ENCODE assay signal across 3 cellular contexts in the genomic region with DNA sequence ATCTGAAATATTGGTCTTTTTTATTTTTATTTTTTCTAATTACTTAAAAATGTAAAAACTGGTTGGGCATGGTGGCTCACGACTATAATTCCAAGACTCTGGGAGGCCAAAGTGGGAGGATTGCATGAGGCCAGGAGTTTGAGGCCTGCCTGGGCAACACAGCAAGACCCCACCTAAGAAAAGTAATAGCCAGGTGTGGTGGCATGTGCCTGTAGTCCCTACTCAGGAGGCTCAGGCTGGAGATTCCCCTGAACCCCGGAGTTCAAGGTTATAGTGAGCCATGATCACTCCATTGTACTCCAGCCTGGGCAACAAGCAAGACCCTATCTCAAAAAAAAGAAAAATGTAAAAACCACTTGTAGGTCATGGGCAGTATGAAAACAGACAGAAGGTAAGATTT.
A peak's percentile ranks its signal among the peaks of the same experiment; 100 is the strongest.
TF ChIP-seq lines count a peak whose summit lies in the region.

No MANE protein-coding gene starts in this region.

TF ChIP-seq in HepG2, 621 proteins besides CTCF, POLR2A, EP300 and RAD21:
- TF ChIP-seq ZNF652 (CRISPR knock-in tag; IDR thresholded peaks at IDR 0.05; ENCODE audit: borderline replicate concordance, low read depth) (no peak), ZNF121 (CRISPR knock-in tag; IDR thresholded peaks at IDR 0.05) (0 out of 2 replicates have a peak, but pooled peaks have one; percentile 43)

TF ChIP-seq in WTC11, 78 proteins besides CTCF, POLR2A, EP300 and RAD21:
- TF ChIP-seq MXD4 (CRISPR knock-in tag; IDR thresholded peaks at IDR 0.05; ENCODE audit: borderline replicate concordance) (no peak), ZNF121 (CRISPR knock-in tag; IDR thresholded peaks at IDR 0.05) (peak; percentile 91), SP1 (CRISPR knock-in tag; conservative IDR thresholded peaks at IDR 0.05) (no peak), ZBTB21 (CRISPR knock-in tag; IDR thresholded peaks at IDR 0.05; ENCODE audit: borderline replicate concordance) (no peak)

TF ChIP-seq in H1, 55 proteins besides CTCF, POLR2A, EP300 and RAD21:
- TF ChIP-seq ZNF274 (IDR thresholded peaks at IDR 0.05; ENCODE audit: borderline replicate concordance, extremely low read depth, low read length) (no peak), GTF2F1 (IDR thresholded peaks at IDR 0.05; ENCODE audit: borderline replicate concordance, low read depth, low read length) (no peak), YY1 (IDR thresholded peaks at IDR 0.05; ENCODE audit: low read depth, low read length) (no peak), SP2 (IDR thresholded peaks at IDR 0.05; ENCODE audit: low read length) (no peak), KDM1A (IDR thresholded peaks at IDR 0.05; ENCODE audit: borderline replicate concordance, low read length) (peak; percentile 63; the same call in 1 of the 2 replicates), POU5F1 (IDR thresholded peaks at IDR 0.05; ENCODE audit: low read depth, low read length) (no peak)
